23 cellular contexts compared by ENCODE assay signal in genomic region chr9:76257224-76257794, GRCh38.
DNase-seq lines count a peak whose midpoint lies in the region; ATAC-seq and TF ChIP-seq lines count a peak whose summit lies in the region.
"Had no signal": no experiment of that assay in that cellular context is flagged by ENCODE, and none has a peak within 500 bp of the region (broad histone marks: within the 10 kb centered on the region; RNA-seq: fewer than 3 reads in every experiment).

No MANE protein-coding gene starts in this region.

- H3K4me1 ChIP-seq in heart right ventricle (peaks cover 0 to 11% (median 5%) of the 10 kb centered on the region in 9 donors), psoas muscle (no peaks in the 10 kb centered on the region)

- H3K27ac ChIP-seq in heart right ventricle (peak overlapping the region in 5 of 10 donors; percentile 38 to 72 (median 69)), psoas muscle (no peak overlapping the region)
- H3K27ac ChIP-seq: testis had no signal

- DNase-seq in Ammon's horn (ENCODE audit: low spot score) (peak; percentile 40), NCI-H69 (lab: John Stamatoyannopoulos, UW) (peak; percentile 11), heart right ventricle (peak; percentile 29 to 34), psoas muscle (peak; percentile 36 to 59), HuH-7 (ENCODE audit: low spot score) (no peak)
- no peak for DNase-seq in stimulated activated CD4-positive, alpha-beta T cell treated with anti-CD3 and anti-CD28 coated beads, Interleukin-4, amount 100 ng/mL, for 4 hours
- no peak for DNase-seq in stimulated activated naive CD8-positive, alpha-beta T cell treated with anti-CD3 and anti-CD28 coated beads, Interleukin-15, Interleukin-2, amounts not matched to agents 100 U/mL and 50 U/mL, for 24 hours
- DNase-seq in activated naive CD4-positive, alpha-beta T cell treated with Interleukin-2 at 50 U/mL for 16 hours: no peak
- DNase-seq: activated CD4-positive, alpha-beta memory T cell treated with anti-CD3 and anti-CD28 coated beads, Interleukin-2, amount 10 ng/mL, durations not matched to agents 7 days and 5 days; activated CD4-positive, alpha-beta T cell treated with anti-CD3 and anti-CD28 coated beads for 1 hour; activated naive CD8-positive, alpha-beta T cell treated with anti-CD3 and anti-CD28 coated beads, Interleukin-2, amount 10 ng/mL, durations not matched to agents 7 days and 5 days; CD8-positive, alpha-beta memory T cell; endodermal cell; islet precursor cell; midbrain; NCI-H187 treated with DMSO at 0.1 percent for 48 hours; NCI-H2171 treated with DMSO at 0.1 percent for 48 hours; NCI-H524 treated with DMSO at 0.1 percent for 48 hours; stimulated activated naive B cell treated with anti-CD40 and anti-IgM and Interleukin-4, amounts not matched to agents 10 μg/mL and 1 μg/mL and 100 μg/mL, for 72 hours; T-helper 1 cell; testis had no signal

- TF ChIP-seq CTCF in heart right ventricle (IDR thresholded peaks at IDR 0.05): no peak
- TF ChIP-seq CTCF in psoas muscle (IDR thresholded peaks at IDR 0.05): no peak

- H3K9me3 ChIP-seq in heart right ventricle: no peaks in the 10 kb centered on the region
- no peaks in the 10 kb centered on the region for H3K9me3 ChIP-seq in psoas muscle
- H3K9me3 ChIP-seq: testis had no signal

- ATAC-seq in heart right ventricle (peak in 5 of 8 donors; percentile 8 to 48 (median 36)), psoas muscle (no peak)
- ATAC-seq in stimulated activated naive CD8-positive, alpha-beta T cell treated with anti-CD3 and anti-CD28 coated beads, Interleukin-15, Interleukin-2, amounts not matched to agents 100 U/mL and 50 U/mL, for 24 hours: no peak
- ATAC-seq: HepG2; natural killer cell treated with Interleukin-12 subunit alpha and Interleukin-12 subunit beta and Interleukin-15 and Interleukin-18, amount 100 ng/mL, for 72 hours; stimulated activated naive B cell treated with anti-CD40 and anti-IgM and Interleukin-4, amounts not matched to agents 10 μg/mL and 1 μg/mL and 100 μg/mL, for 72 hours had no signal

- H3K27me3 ChIP-seq in heart right ventricle (no peaks in the 10 kb centered on the region), psoas muscle (ENCODE audit: insufficient read depth in 3 of 3, low read length in 2 of 3) (no peaks in the 10 kb centered on the region)
- H3K27me3 ChIP-seq: testis had no signal

- intact Hi-C loops in heart right ventricle (cut with DNase I): loop anchor here in 1 of 10 donors (2.0 kb wide), 1 partner anchor 35 kb away; no protein-coding TSS in a partner anchor
- intact Hi-C loops in psoas muscle (cut with DNase I): no loop called here

- H3K36me3 ChIP-seq in heart right ventricle: no peaks in the 10 kb centered on the region
- no peaks in the 10 kb centered on the region for H3K36me3 ChIP-seq in psoas muscle (ENCODE audit: insufficient read depth in 1 of 2, low read depth in 1 of 2)

- WGBS in heart right ventricle, 2 donors: 79 to 82% methylated on average over 7 of the region's 7 CpGs
- WGBS in psoas muscle, 3 donors: 24 to 65% (median 45%) methylated on average over 7 of the region's 7 CpGs

- H3K4me3 ChIP-seq in heart right ventricle (no peak overlapping the region), psoas muscle (no peak overlapping the region)
- H3K4me3 ChIP-seq: testis had no signal

Comparison
In these comparisons a context has a peak if more than half of its experiments do, and no peak if none do; other contexts are left out.
1. DNase-seq: peak in Ammon's horn (single experiment), NCI-H69 (single experiment), heart right ventricle (2 of 2) and psoas muscle (2 of 2); none in stimulated activated CD4-positive, alpha-beta T cell treated with anti-CD3 and anti-CD28 coated beads, Interleukin-4, amount 100 ng/mL, for 4 hours (0 of 2), HuH-7 (single experiment), stimulated activated naive CD8-positive, alpha-beta T cell treated with anti-CD3 and anti-CD28 coated beads, Interleukin-15, Interleukin-2, amounts not matched to agents 100 U/mL and 50 U/mL, for 24 hours (single experiment) and activated naive CD4-positive, alpha-beta T cell treated with Interleukin-2 at 50 U/mL for 16 hours (single experiment).
2. ATAC-seq: peak in heart right ventricle (5 of 8); none in psoas muscle (0 of 4) and stimulated activated naive CD8-positive, alpha-beta T cell treated with anti-CD3 and anti-CD28 coated beads, Interleukin-15, Interleukin-2, amounts not matched to agents 100 U/mL and 50 U/mL, for 24 hours (single experiment).